Comparison of ENCODE assay signal across 10 cellular contexts in genomic region chr17:55664287-55664686, GRCh38. TPM values are rescaled to one million over a fixed set of nuclear protein-coding genes. Genes with fewer than 3 reads are reported as not detected.
DNase-seq lines count a peak whose midpoint lies in the region; ATAC-seq lines count a peak whose summit lies in the region.
"Had no signal": no experiment of that assay in that cellular context is flagged by ENCODE, and none has a peak within 500 bp of the region (broad histone marks: within the 10 kb centered on the region; RNA-seq: fewer than 3 reads in every experiment).

No MANE protein-coding gene starts in this region.

- intact Hi-C loops in activated CD4-positive, alpha-beta T cell treated with anti-CD3 and anti-CD28 coated beads for 36 hours (cut with DNase I, micrococcal nuclease) = no loop called here

- H3K9me3 Mint-ChIP-seq in naive B cell = peaks cover 0 to 1% (median 0%) of the 10 kb centered on the region in 7 donors
- no peaks in the 10 kb centered on the region for H3K9me3 Mint-ChIP-seq in activated CD4-positive, alpha-beta T cell treated with anti-CD3 and anti-CD28 coated beads for 36 hours (ENCODE audit: low read depth)
- H3K9me3 Mint-ChIP-seq: activated T-cell treated with anti-CD3 and anti-CD28 coated beads, Interleukin-2, amount 50 U/mL, for 72 hours had no signal

- peak; percentile 79 for ATAC-seq in GM19023 (IDR thresholded peaks at IDR 0.05; ENCODE audit: unreplicated experiment)
- peak; percentile 66 for ATAC-seq in HG02623 (IDR thresholded peaks at IDR 0.05; ENCODE audit: unreplicated experiment)
- peak; percentile 100 for ATAC-seq in naive B cell (ENCODE audit: low read depth in 2 of 2)
- no peak for ATAC-seq in activated CD4-positive, alpha-beta T cell treated with anti-CD3 and anti-CD28 coated beads for 36 hours
- ATAC-seq: activated T-cell treated with anti-CD3 and anti-CD28 coated beads, Interleukin-2, amount 50 U/mL, for 72 hours had no signal

- POLR2A ChIA-PET in activated CD4-positive, alpha-beta T cell treated with anti-CD3 and anti-CD28 coated beads for 36 hours (lab: Charles Lee) = no interaction called here

- peak overlapping the region in 6 of 8 donors; percentile 31 to 63 (median 47) for H3K4me3 Mint-ChIP-seq in naive B cell
- no peak overlapping the region for H3K4me3 Mint-ChIP-seq in activated CD4-positive, alpha-beta T cell treated with anti-CD3 and anti-CD28 coated beads for 36 hours
- H3K4me3 Mint-ChIP-seq: activated T-cell treated with anti-CD3 and anti-CD28 coated beads, Interleukin-2, amount 50 U/mL, for 72 hours had no signal

- no peaks in the 10 kb centered on the region for H3K36me3 Mint-ChIP-seq in naive B cell
- no peaks in the 10 kb centered on the region for H3K36me3 Mint-ChIP-seq in activated CD4-positive, alpha-beta T cell treated with anti-CD3 and anti-CD28 coated beads for 36 hours (ENCODE audit: low read depth)

- DNase-seq in KG1 (lab: John Stamatoyannopoulos, UW) (peak; percentile 47), naive B cell (peak; percentile 52), COLO668 (lab: John Stamatoyannopoulos, UW; ENCODE audit: unreplicated experiment) (no peak), A172 (ENCODE audit: low spot score) (no peak), NCI-H524 treated with DMSO at 0.1 percent for 48 hours (lab: John Stamatoyannopoulos, UW) (no peak)
- no peak for DNase-seq in activated CD4-positive, alpha-beta T cell treated with anti-CD3 and anti-CD28 coated beads for 36 hours
- DNase-seq: activated T-cell treated with anti-CD3 and anti-CD28 coated beads, Interleukin-2, amount 50 U/mL, for 72 hours; colonic mucosa had no signal

- CTCF ChIA-PET in activated CD4-positive, alpha-beta T cell treated with anti-CD3 and anti-CD28 coated beads for 36 hours (lab: Charles Lee) = no interaction called here

- peaks cover 3 to 6% (median 5%) of the 10 kb centered on the region in 3 donors for H3K27me3 Mint-ChIP-seq in naive B cell
- peaks cover 24% of the 10 kb centered on the region for H3K27me3 Mint-ChIP-seq in activated CD4-positive, alpha-beta T cell treated with anti-CD3 and anti-CD28 coated beads for 36 hours

- peak overlapping the region in 3 of 6 donors; percentile 17 to 63 (median 25) for H3K27ac Mint-ChIP-seq in naive B cell
- no peak overlapping the region for H3K27ac Mint-ChIP-seq in activated CD4-positive, alpha-beta T cell treated with anti-CD3 and anti-CD28 coated beads for 36 hours
- H3K27ac Mint-ChIP-seq: activated T-cell treated with anti-CD3 and anti-CD28 coated beads, Interleukin-2, amount 50 U/mL, for 72 hours had no signal

- H3K4me1 Mint-ChIP-seq in naive B cell = peaks cover 21 to 32% (median 27%) of the 10 kb centered on the region in 3 donors
- H3K4me1 Mint-ChIP-seq in activated CD4-positive, alpha-beta T cell treated with anti-CD3 and anti-CD28 coated beads for 36 hours = no peaks in the 10 kb centered on the region

RNA-seq across cellular contexts. Expression of gene TMEM100, which starts 58.4 kb away (rescaled TPM):
- not detected for polyA plus RNA-seq in naive B cell (ENCODE audit: low read depth in 6 of 6)
- total RNA-seq in activated CD4-positive, alpha-beta T cell treated with anti-CD3 and anti-CD28 coated beads for 36 hours = not detected
- total RNA-seq in A172 (2014; rRNA removed; shearing (Covaris generic)) = not detected in 2 replicates
- total RNA-seq: activated T-cell treated with anti-CD3 and anti-CD28 coated beads, Interleukin-2, amount 50 U/mL, for 72 hours had no signal

Comparison
In these comparisons a context has a peak if more than half of its experiments do, and no peak if none do; other contexts are left out.
1. DNase-seq: peak in KG1 (single experiment) and naive B cell (single experiment); none in COLO668 (single experiment), activated CD4-positive, alpha-beta T cell treated with anti-CD3 and anti-CD28 coated beads for 36 hours (single experiment), A172 (single experiment) and NCI-H524 treated with DMSO at 0.1 percent for 48 hours (single experiment).